11 cellular contexts compared by ENCODE assay signal in genomic region chr6:9766240-9766915, GRCh38.
DNase-seq lines count a peak whose midpoint lies in the region; ATAC-seq and TF ChIP-seq lines count a peak whose summit lies in the region.
"Had no signal": no experiment of that assay in that cellular context is flagged by ENCODE, and none has a peak within 500 bp of the region (broad histone marks: within the 10 kb centered on the region; RNA-seq: fewer than 3 reads in every experiment).

No MANE protein-coding gene starts in this region.

- H3K9me3 Mint-ChIP-seq in activated CD8-positive, alpha-beta T cell treated with anti-CD3 and anti-CD28 coated beads for 36 hours, result peaks cover 3% of the 10 kb centered on the region
- no peaks in the 10 kb centered on the region for H3K9me3 Mint-ChIP-seq in activated CD8-positive, alpha-beta T cell treated with anti-CD3 and anti-CD28 coated beads, Interleukin-2, amount 10 ng/mL, durations not matched to agents 7 days and 5 days (ENCODE audit: insufficient read depth)
- no peaks in the 10 kb centered on the region for H3K9me3 Mint-ChIP-seq in activated naive CD4-positive, alpha-beta T cell treated with anti-CD3 and anti-CD28 coated beads for 36 hours

- no peaks in the 10 kb centered on the region for H3K4me1 Mint-ChIP-seq in activated CD8-positive, alpha-beta T cell treated with anti-CD3 and anti-CD28 coated beads for 36 hours (ENCODE audit: low read depth)
- no peaks in the 10 kb centered on the region for H3K4me1 Mint-ChIP-seq in activated CD8-positive, alpha-beta T cell treated with anti-CD3 and anti-CD28 coated beads, Interleukin-2, amount 10 ng/mL, durations not matched to agents 7 days and 5 days (ENCODE audit: low read depth)
- no peaks in the 10 kb centered on the region for H3K4me1 Mint-ChIP-seq in activated naive CD4-positive, alpha-beta T cell treated with anti-CD3 and anti-CD28 coated beads for 36 hours (ENCODE audit: low read depth)
- H3K4me1 Mint-ChIP-seq: IgD-negative memory B cell had no signal

- no peak overlapping the region for H3K4me3 ChIP-seq in testis

- TF ChIP-seq POLR2A in testis (IDR thresholded peaks at IDR 0.05), result no peak

- H3K9me3 ChIP-seq in testis, result no peaks in the 10 kb centered on the region

- no peaks in the 10 kb centered on the region for H3K27me3 Mint-ChIP-seq in activated CD8-positive, alpha-beta T cell treated with anti-CD3 and anti-CD28 coated beads for 36 hours
- H3K27me3 Mint-ChIP-seq in activated CD8-positive, alpha-beta T cell treated with anti-CD3 and anti-CD28 coated beads, Interleukin-2, amount 10 ng/mL, durations not matched to agents 7 days and 5 days (ENCODE audit: low read depth), result no peaks in the 10 kb centered on the region
- no peaks in the 10 kb centered on the region for H3K27me3 Mint-ChIP-seq in activated naive CD4-positive, alpha-beta T cell treated with anti-CD3 and anti-CD28 coated beads for 36 hours (ENCODE audit: low read depth)
- H3K27me3 Mint-ChIP-seq: IgD-negative memory B cell had no signal

- intact Hi-C loops in activated CD8-positive, alpha-beta T cell treated with anti-CD3 and anti-CD28 coated beads for 36 hours (cut with micrococcal nuclease), result no loop called here
- intact Hi-C loops in testis (cut with DNase I; ENCODE audit: low total_unique reads), result no loop called here
- intact Hi-C loops in activated naive CD4-positive, alpha-beta T cell treated with anti-CD3 and anti-CD28 coated beads for 36 hours (cut with micrococcal nuclease), result no loop called here

- no peak for TF ChIP-seq CTCF in activated CD8-positive, alpha-beta T cell treated with anti-CD3 and anti-CD28 coated beads for 36 hours (IDR thresholded peaks at IDR 0.05)
- no peak for TF ChIP-seq CTCF in testis (IDR thresholded peaks at IDR 0.05)

- DNase-seq in activated CD8-positive, alpha-beta T cell treated with anti-CD3 and anti-CD28 coated beads for 36 hours, result no peak
- no peak for DNase-seq in activated CD8-positive, alpha-beta T cell treated with anti-CD3 and anti-CD28 coated beads, Interleukin-2, amount 10 ng/mL, durations not matched to agents 7 days and 5 days
- peak; percentile 94 for DNase-seq in HT1080 (ENCODE audit: low read depth)
- peak; percentile 83 for DNase-seq in dermis blood vessel endothelial cell
- DNase-seq in stromal cell of bone marrow (ENCODE audit: low read depth), result peak; percentile 33
- DNase-seq in testis, result no peak
- no peak for DNase-seq in COLO668 (lab: John Stamatoyannopoulos, UW; ENCODE audit: unreplicated experiment)
- DNase-seq in activated naive CD4-positive, alpha-beta T cell treated with anti-CD3 and anti-CD28 coated beads for 36 hours, result no peak
- DNase-seq: cortex of kidney, left ventricle myocardium superior had no signal

- 55 to 65% methylated on average over 6 of the region's 6 CpGs for WGBS in testis, 2 donors

- POLR2A ChIA-PET in activated CD8-positive, alpha-beta T cell treated with anti-CD3 and anti-CD28 coated beads for 36 hours (lab: Charles Lee), result no interaction called here
- POLR2A ChIA-PET in activated CD8-positive, alpha-beta T cell treated with anti-CD3 and anti-CD28 coated beads, Interleukin-2, amount 10 ng/mL, durations not matched to agents 7 days and 5 days (lab: Charles Lee), result no interaction called here

- H3K27me3 ChIP-seq in testis, result no peaks in the 10 kb centered on the region

- H3K27ac Mint-ChIP-seq in activated CD8-positive, alpha-beta T cell treated with anti-CD3 and anti-CD28 coated beads for 36 hours, result no peak overlapping the region
- no peak overlapping the region for H3K27ac Mint-ChIP-seq in activated CD8-positive, alpha-beta T cell treated with anti-CD3 and anti-CD28 coated beads, Interleukin-2, amount 10 ng/mL, durations not matched to agents 7 days and 5 days
- no peak overlapping the region for H3K27ac Mint-ChIP-seq in activated naive CD4-positive, alpha-beta T cell treated with anti-CD3 and anti-CD28 coated beads for 36 hours
- H3K27ac Mint-ChIP-seq: IgD-negative memory B cell had no signal

- H3K4me1 ChIP-seq in testis, result no peaks in the 10 kb centered on the region

- H3K27ac ChIP-seq in testis, result no peak overlapping the region

- no peak overlapping the region for H3K4me3 Mint-ChIP-seq in activated CD8-positive, alpha-beta T cell treated with anti-CD3 and anti-CD28 coated beads for 36 hours
- H3K4me3 Mint-ChIP-seq in activated CD8-positive, alpha-beta T cell treated with anti-CD3 and anti-CD28 coated beads, Interleukin-2, amount 10 ng/mL, durations not matched to agents 7 days and 5 days, result no peak overlapping the region
- H3K4me3 Mint-ChIP-seq in activated naive CD4-positive, alpha-beta T cell treated with anti-CD3 and anti-CD28 coated beads for 36 hours, result no peak overlapping the region
- H3K4me3 Mint-ChIP-seq: IgD-negative memory B cell had no signal

- CTCF ChIA-PET in activated CD8-positive, alpha-beta T cell treated with anti-CD3 and anti-CD28 coated beads for 36 hours (lab: Charles Lee), result no interaction called here
- CTCF ChIA-PET in activated CD8-positive, alpha-beta T cell treated with anti-CD3 and anti-CD28 coated beads, Interleukin-2, amount 10 ng/mL, durations not matched to agents 7 days and 5 days (lab: Charles Lee), result no interaction called here
- CTCF ChIA-PET in activated naive CD4-positive, alpha-beta T cell treated with anti-CD3 and anti-CD28 coated beads for 36 hours (lab: Charles Lee), result no interaction called here

- peak; percentile 34 for ATAC-seq in activated CD8-positive, alpha-beta T cell treated with anti-CD3 and anti-CD28 coated beads for 36 hours
- no peak for ATAC-seq in activated CD8-positive, alpha-beta T cell treated with anti-CD3 and anti-CD28 coated beads, Interleukin-2, amount 10 ng/mL, durations not matched to agents 7 days and 5 days
- ATAC-seq: left ventricle myocardium superior had no signal

- no peaks in the 10 kb centered on the region for H3K36me3 Mint-ChIP-seq in activated CD8-positive, alpha-beta T cell treated with anti-CD3 and anti-CD28 coated beads for 36 hours (ENCODE audit: low read depth)
- H3K36me3 Mint-ChIP-seq in activated CD8-positive, alpha-beta T cell treated with anti-CD3 and anti-CD28 coated beads, Interleukin-2, amount 10 ng/mL, durations not matched to agents 7 days and 5 days (ENCODE audit: low read depth), result no peaks in the 10 kb centered on the region
- H3K36me3 Mint-ChIP-seq in activated naive CD4-positive, alpha-beta T cell treated with anti-CD3 and anti-CD28 coated beads for 36 hours (ENCODE audit: low read depth), result no peaks in the 10 kb centered on the region
- H3K36me3 Mint-ChIP-seq: IgD-negative memory B cell had no signal

- no peaks in the 10 kb centered on the region for H3K36me3 ChIP-seq in testis (ENCODE audit: low read depth, missing control alignments)

Comparison
In these comparisons a context has a peak if more than half of its experiments do, and no peak if none do; other contexts are left out.
1. DNase-seq: peak in HT1080 (single experiment), dermis blood vessel endothelial cell (single experiment) and stromal cell of bone marrow (single experiment); none in activated CD8-positive, alpha-beta T cell treated with anti-CD3 and anti-CD28 coated beads for 36 hours (single experiment), activated CD8-positive, alpha-beta T cell treated with anti-CD3 and anti-CD28 coated beads, Interleukin-2, amount 10 ng/mL, durations not matched to agents 7 days and 5 days (single experiment), testis (single experiment), COLO668 (single experiment) and activated naive CD4-positive, alpha-beta T cell treated with anti-CD3 and anti-CD28 coated beads for 36 hours (single experiment).